1 cellular context compared by ENCODE assay signal in genomic region chr18:23283933-23284430, GRCh38.
TF ChIP-seq lines count a peak whose summit lies in the region.

No MANE protein-coding gene starts in this region.

TF ChIP-seq in H1, 55 proteins besides CTCF, POLR2A, EP300 and RAD21 (continued from another document):
- TF ChIP-seq SIN3A (conservative IDR thresholded peaks at IDR 0.05 in 1 of 2, IDR thresholded peaks at IDR 0.05 in 1 of 2; ENCODE audit: low read depth in 1 of 2, low read length in 2 of 2) (no peak), PHF8 (conservative IDR thresholded peaks at IDR 0.05; ENCODE audit: low read depth, low read length) (no peak), SP2 (IDR thresholded peaks at IDR 0.05; ENCODE audit: low read length) (no peak), KDM1A (IDR thresholded peaks at IDR 0.05; ENCODE audit: borderline replicate concordance, low read length) (no peak), SRF (IDR thresholded peaks at IDR 0.05; ENCODE audit: low read depth, low read length) (peak; percentile 76), FOSL1 (IDR thresholded peaks at IDR 0.05; ENCODE audit: insufficient read depth, low read depth, low read length) (no peak), NRF1 (IDR thresholded peaks at IDR 0.05; ENCODE audit: low read depth, low read length) (no peak), RFX5 (IDR thresholded peaks at IDR 0.05; ENCODE audit: borderline replicate concordance, low read depth, low read length) (no peak), SP4 (IDR thresholded peaks at IDR 0.05; ENCODE audit: low read length) (no peak), POU5F1 (IDR thresholded peaks at IDR 0.05; ENCODE audit: low read depth, low read length) (no peak; the same call in 1 of the 2 replicates), CBX8 (IDR thresholded peaks at IDR 0.05; ENCODE audit: borderline replicate concordance, low read depth, low read length) (no peak), KDM5A (IDR thresholded peaks at IDR 0.05; ENCODE audit: low read length) (no peak), SUZ12 (IDR thresholded peaks at IDR 0.05; ENCODE audit: low read length) (no peak), HDAC2 (IDR thresholded peaks at IDR 0.05; ENCODE audit: borderline replicate concordance in 1 of 2, low read depth in 2 of 2, low read length in 2 of 2) (peak in 1 of 2 experiments; percentile 60; a peak in 1 of 4 replicates), CHD7 (IDR thresholded peaks at IDR 0.05; ENCODE audit: insufficient replicate concordance, low read length) (peak; percentile 61), EZH2 (IDR thresholded peaks at IDR 0.05; ENCODE audit: low read depth, low read length, severe bottlenecking) (no peak), JUND (IDR thresholded peaks at IDR 0.05; ENCODE audit: low read length) (peak; percentile 95), RBBP5 (IDR thresholded peaks at IDR 0.05; ENCODE audit: borderline replicate concordance, low read depth, low read length) (no peak), CREB1 (IDR thresholded peaks at IDR 0.05) (no peak), HDAC6 (IDR thresholded peaks at IDR 0.05; ENCODE audit: low read depth, low read length) (no peak), POLR2AphosphoS5 (IDR thresholded peaks at IDR 0.05; ENCODE audit: low read depth, low read length) (no peak), SP1 (IDR thresholded peaks at IDR 0.05; ENCODE audit: low read depth, low read length) (peak; percentile 81), ATF3 (IDR thresholded peaks at IDR 0.05; ENCODE audit: insufficient read depth, low read depth, low read length) (no peak), EGR1 (IDR thresholded peaks at IDR 0.05; ENCODE audit: borderline replicate concordance, low read depth, low read length) (no peak), CEBPB (IDR thresholded peaks at IDR 0.05; ENCODE audit: low read depth, low read length) (no peak), USF2 (IDR thresholded peaks at IDR 0.05; ENCODE audit: low read length) (no peak), E2F6 (IDR thresholded peaks at IDR 0.05) (no peak), TBP (IDR thresholded peaks at IDR 0.05; ENCODE audit: low read depth, low read length) (no peak), GABPA (IDR thresholded peaks at IDR 0.05; ENCODE audit: borderline replicate concordance, insufficient read depth, low read length) (no peak), RNF2 (IDR thresholded peaks at IDR 0.05; ENCODE audit: borderline replicate concordance, low read depth, low read length, missing control alignments, poor library complexity, severe bottlenecking) (no peak), GTF2F1 (IDR thresholded peaks at IDR 0.05; ENCODE audit: borderline replicate concordance, low read depth, low read length) (no peak), ASH2L (IDR thresholded peaks at IDR 0.05; ENCODE audit: low read length) (no peak), CTBP2 (IDR thresholded peaks at IDR 0.05; ENCODE audit: borderline replicate concordance, insufficient read depth, insufficient read length, low read length) (no peak), ZNF274 (IDR thresholded peaks at IDR 0.05; ENCODE audit: borderline replicate concordance, extremely low read depth, low read length) (no peak), CHD2 (IDR thresholded peaks at IDR 0.05; ENCODE audit: low read length) (no peak), ATF2 (IDR thresholded peaks at IDR 0.05; ENCODE audit: low read length) (peak; percentile 26; the same call in 1 of the 2 replicates)
